In genomic region chr4:78528327-78528726, GRCh38 we compare ENCODE assay signal across 1 cellular context.
TF ChIP-seq lines count a peak whose summit lies in the region.

No MANE protein-coding gene starts in this region.

TF ChIP-seq in SK-N-SH treated with all-trans-retinoic acid at 6 μM for 48 hours, 23 proteins besides CTCF, POLR2A, EP300 and RAD21 (continued from another document):
- no peak; the same call in 1 of the 2 replicates for TF ChIP-seq CREB5 (CRISPR knock-in tag; IDR thresholded peaks at IDR 0.05; ENCODE audit: low read depth)
